19 cellular contexts compared by ENCODE assay signal in the genomic region with DNA sequence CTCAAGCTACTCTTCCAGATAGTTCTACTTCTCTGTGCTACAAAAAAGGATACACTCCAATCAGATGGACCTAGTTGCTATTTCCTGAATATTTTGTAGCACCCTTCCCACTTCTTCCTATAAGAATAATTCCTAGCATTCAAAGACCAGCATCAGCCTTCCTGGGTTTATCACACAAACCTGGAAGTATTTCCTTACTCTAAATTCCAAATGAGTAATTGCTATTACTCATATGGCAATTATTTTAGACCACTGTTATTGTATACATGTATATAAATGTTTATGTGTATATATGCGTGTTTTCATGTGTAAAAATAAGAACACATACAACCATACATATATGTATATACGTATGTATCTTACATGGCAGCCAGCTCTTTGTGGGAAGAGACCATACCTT.
"Had no signal": no experiment of that assay in that cellular context is flagged by ENCODE, and none has a peak within 500 bp of the region (broad histone marks: within the 10 kb centered on the region; RNA-seq: fewer than 3 reads in every experiment).

No MANE protein-coding gene starts in this region.

- H3K27ac ChIP-seq: cardiac muscle cell, gastrocnemius medialis, testis had no signal

- H3K4me3 ChIP-seq: cardiac muscle cell, gastrocnemius medialis, testis had no signal

- H3K27me3 ChIP-seq: cardiac muscle cell, gastrocnemius medialis, testis had no signal

- DNase-seq: activated CD4-positive, alpha-beta T cell treated with anti-CD3 and anti-CD28 coated beads for 4 hours; activated CD4-positive, alpha-beta T cell treated with anti-CD3 and anti-CD28 coated beads, Interleukin-2, amount 50 U/mL, for 48 hours; activated CD4-positive, CD25-positive, alpha-beta regulatory T cell; activated effector memory CD4-positive, alpha-beta T cell treated with Interleukin-2 at 50 U/mL for 16 hours; activated naive CD4-positive, alpha-beta T cell treated with anti-CD3 and anti-CD28 coated beads, Interleukin-2, amount 10 ng/mL, durations not matched to agents 7 days and 5 days; activated T-cell treated with anti-CD3 and anti-CD28 coated beads, Interleukin-2, amount 50 U/mL, for 72 hours; amygdala; cortex of kidney; gastrocnemius medialis; hypothalamus; left cardiac atrium; midbrain; natural killer cell; stimulated activated CD4-positive, alpha-beta T cell treated with anti-CD3 and anti-CD28 coated beads, Interleukin-2, amount 100 ng/mL, for 48 hours; stimulated activated naive CD4-positive, alpha-beta T cell; T1000; testis had no signal

- H3K4me1 ChIP-seq: gastrocnemius medialis, testis had no signal

- FAIRE-seq: islet of Langerhans had no signal

- H3K9me3 ChIP-seq: gastrocnemius medialis, testis had no signal

- H3K36me3 ChIP-seq: gastrocnemius medialis had no signal
